Comparison of ENCODE assay signal across 1 cellular context in the genomic region with DNA sequence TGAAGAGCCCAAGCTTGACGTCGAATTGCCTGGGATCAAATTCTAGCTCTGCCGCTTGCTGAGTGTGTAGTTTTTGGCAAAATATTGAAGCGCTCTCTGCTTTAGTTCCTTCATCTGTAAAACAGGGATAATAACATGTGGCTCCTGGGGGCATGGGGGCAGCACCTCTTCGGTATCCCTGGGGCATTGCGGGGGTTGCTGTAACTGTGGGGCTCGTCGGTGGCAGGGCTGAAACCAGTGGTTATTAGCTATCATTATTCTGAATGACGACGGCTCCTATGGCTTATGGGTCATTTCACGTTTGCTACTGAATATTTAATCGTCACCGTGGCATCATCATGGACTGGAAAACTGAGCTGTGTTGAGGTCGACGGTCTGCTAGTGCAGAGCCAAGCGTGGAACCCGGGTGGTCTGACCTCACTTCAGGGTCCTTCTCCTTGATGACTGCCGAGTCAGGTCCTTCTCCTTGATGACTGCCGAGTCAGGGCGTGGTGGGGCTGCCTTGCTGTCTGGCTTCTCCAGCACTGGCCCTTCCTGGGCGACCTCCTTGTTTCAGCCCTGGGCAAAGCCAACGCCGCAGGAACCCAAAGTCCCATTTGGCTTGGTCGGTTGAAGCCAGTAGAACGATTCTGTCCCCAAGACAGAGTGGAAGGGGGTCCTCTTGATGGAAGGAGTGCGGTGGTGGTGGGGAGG.
TF ChIP-seq lines count a peak whose summit lies in the region.

No MANE protein-coding gene starts in this region.

TF ChIP-seq in GM12891, 5 proteins besides CTCF, POLR2A, EP300 and RAD21:
- TF ChIP-seq POU2F2 (IDR thresholded peaks at IDR 0.05; ENCODE audit: low read depth, low read length) (no peak), PAX5 (IDR thresholded peaks at IDR 0.05; ENCODE audit: insufficient read depth, low read length, severe bottlenecking) (no peak), SPI1 (IDR thresholded peaks at IDR 0.05; ENCODE audit: low read depth, low read length) (no peak), TAF1 (IDR thresholded peaks at IDR 0.05; ENCODE audit: low read depth, low read length) (no peak), POLR2AphosphoS5 (IDR thresholded peaks at IDR 0.05; ENCODE audit: low read depth, low read length) (no peak)
